ENCODE assay signal across 7 cellular contexts in the genomic region with DNA sequence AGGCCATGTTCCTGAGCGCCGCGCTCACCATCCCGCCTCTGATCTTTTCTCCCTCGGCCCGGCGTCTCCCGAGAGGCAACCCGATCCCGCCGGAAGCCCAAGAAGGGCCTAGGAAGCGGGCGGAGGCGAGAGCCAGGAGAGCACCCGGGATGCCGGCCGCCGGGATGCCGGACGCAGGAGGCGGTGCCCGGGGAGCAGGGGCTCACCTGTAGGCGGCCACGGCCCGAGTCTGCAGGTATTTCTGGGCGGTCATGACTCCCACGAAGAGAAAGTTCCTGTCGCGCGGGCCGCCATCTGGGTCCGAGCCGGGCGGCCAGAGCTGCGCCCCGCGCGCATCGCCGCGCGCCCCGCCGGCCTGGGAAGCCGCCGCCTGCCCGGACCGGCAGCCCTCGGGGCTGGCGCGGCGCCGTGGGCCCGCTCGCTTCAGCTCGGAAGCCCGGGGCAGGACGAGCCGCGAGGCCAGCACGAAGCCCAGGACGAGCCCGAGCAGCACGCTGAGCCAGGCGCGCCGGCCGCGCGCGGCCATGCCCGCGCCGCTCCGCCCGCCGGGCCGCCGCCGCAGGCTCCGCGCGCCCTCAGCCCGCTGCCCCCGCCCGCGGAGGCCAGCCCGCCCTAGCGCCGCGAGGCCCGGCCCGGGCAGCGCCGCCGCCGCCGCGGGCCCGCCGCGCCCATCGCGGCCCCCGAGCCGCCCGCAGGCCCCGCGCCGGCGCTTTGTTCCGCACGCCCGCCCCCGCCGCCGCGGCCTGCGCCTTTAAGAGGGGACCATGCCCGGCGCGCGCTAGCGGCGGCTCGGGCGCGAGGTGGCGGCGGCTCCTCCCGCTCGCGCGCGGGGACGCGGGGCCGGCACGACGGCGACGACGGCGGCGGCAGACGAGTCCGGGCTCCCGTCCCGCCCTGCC. TPM values are rescaled to one million over a fixed set of nuclear protein-coding genes. Genes with fewer than 3 reads are reported as not detected.
A peak's percentile ranks its signal among the peaks of the same experiment; 100 is the strongest.
DNase-seq lines count a peak whose midpoint lies in the region; ATAC-seq and TF ChIP-seq lines count a peak whose summit lies in the region.

No MANE protein-coding gene starts in this region.

- H3K4me3 Mint-ChIP-seq in activated CD4-positive, alpha-beta T cell treated with anti-CD3 and anti-CD28 coated beads, Interleukin-2, amount 10 ng/mL, durations not matched to agents 7 days and 5 days: peak overlapping the region; percentile 89
- peak overlapping the region; percentile 96 for H3K4me3 Mint-ChIP-seq in endothelial cell (ENCODE audit: unreplicated experiment)

- no peaks in the 10 kb centered on the region for H3K9me3 ChIP-seq in IMR-90 (ENCODE audit: control insufficient read depth, insufficient read depth, low read length)

- TF ChIP-seq POLR2A in IMR-90 (IDR thresholded peaks at IDR 0.05; ENCODE audit: low read depth, low read length): no peak; the same call in none of the 2 replicates

- peak overlapping the region; percentile 39 for H2AK9ac ChIP-seq in IMR-90 (replicated peaks; ENCODE audit: low read depth, low read length, poor library complexity)

- H3K18ac ChIP-seq in IMR-90 (ENCODE audit: low read depth, low read length): peak overlapping the region; percentile 66

- peaks cover 21% of the 10 kb centered on the region for H3K4me1 ChIP-seq in IMR-90 (ENCODE audit: control insufficient read depth, insufficient read depth, low read length)

- peaks cover 12% of the 10 kb centered on the region for H3K36me3 ChIP-seq in IMR-90 (ENCODE audit: control insufficient read depth, insufficient read depth, low read length)

- in situ Hi-C loops in IMR-90 (cut with MboI; ENCODE audit: low sequenced_read_pairs): loop anchor here (25.0 kb wide), 2 partner anchors 339 to 539 kb away; a partner anchor contains a TSS

- peak overlapping the region; percentile 42; the same call in 1 of the 2 replicates for H4K5ac ChIP-seq in IMR-90 (ENCODE audit: low read depth, low read length)

- no peaks in the 10 kb centered on the region for H3K27me3 ChIP-seq in IMR-90 (ENCODE audit: control insufficient read depth, insufficient read depth, low read length)

- H2BK120ac ChIP-seq in IMR-90 (ENCODE audit: low read depth, low read length): 0 out of 2 replicates have a peak overlapping the region, but pooled peaks have one; percentile 13

- peak overlapping the region; percentile 90 for H3K27ac ChIP-seq in IMR-90 (ENCODE audit: insufficient read depth, low read length)

- peak overlapping the region; percentile 40; the same call in 1 of the 2 replicates for H2AK5ac ChIP-seq in IMR-90 (ENCODE audit: low read depth, low read length)

- POLR2A ChIA-PET in IMR-90 (lab: Charles Lee; ENCODE audit: unreplicated experiment): interaction anchor here (0.6 to 1.2 kb wide), 2 partner anchors 50 to 390 kb away, joined by 3 to 9 read pairs; no protein-coding TSS in a partner anchor
- POLR2A ChIA-PET in activated CD4-positive, alpha-beta T cell treated with anti-CD3 and anti-CD28 coated beads, Interleukin-2, amount 10 ng/mL, durations not matched to agents 7 days and 5 days (lab: Charles Lee): interaction anchor here (1.0 kb wide), 1 partner anchor 139 kb away, joined by 3 read pairs; no protein-coding TSS in a partner anchor
- POLR2A ChIA-PET in GM10248 (lab: Yijun Ruan, JAX): interaction anchor here (0.6 to 1.2 kb wide), 4 partner anchors 10 to 59 kb away, joined by 3 to 6 read pairs (median 4); no protein-coding TSS in a partner anchor

- peak; percentile 58 for DNase-seq in GM10266 (ENCODE audit: extremely low spot score)
- DNase-seq in IMR-90: no peak
- no peak for DNase-seq in activated CD4-positive, alpha-beta T cell treated with anti-CD3 and anti-CD28 coated beads, Interleukin-2, amount 10 ng/mL, durations not matched to agents 7 days and 5 days
- DNase-seq in endothelial cell (ENCODE audit: low spot score): peak; percentile 44
- peak; percentile 62 for DNase-seq in myocyte (ENCODE audit: low read depth)
- no peak for DNase-seq in GM10248 (ENCODE audit: extremely low spot score)

- peaks cover 9% of the 10 kb centered on the region; the same call in 1 of the 2 replicates for H3K9me1 ChIP-seq in IMR-90 (ENCODE audit: insufficient read depth, low read length)

- H3K9me3 Mint-ChIP-seq in activated CD4-positive, alpha-beta T cell treated with anti-CD3 and anti-CD28 coated beads, Interleukin-2, amount 10 ng/mL, durations not matched to agents 7 days and 5 days: no peaks in the 10 kb centered on the region
- no peaks in the 10 kb centered on the region for H3K9me3 Mint-ChIP-seq in endothelial cell (ENCODE audit: unreplicated experiment)

- peak overlapping the region; percentile 77 for H3K4ac ChIP-seq in IMR-90 (ENCODE audit: low read depth, low read length)

- H3K14ac ChIP-seq in IMR-90 (replicated peaks; ENCODE audit: low read depth, low read length): peak overlapping the region; percentile 69

- CTCF ChIA-PET in IMR-90 (lab: Yijun Ruan, JAX) (interaction anchor here (1.0 to 1.5 kb wide), 4 partner anchors 36 to 140 kb away, joined by 3 to 4 read pairs (median 4); no protein-coding TSS in a partner anchor), GM10248 (lab: Yijun Ruan, JAX) (interaction anchor here (0.6 to 2.5 kb wide), 13 partner anchors 8 to 244 kb away, joined by 3 to 7 read pairs (median 3); no protein-coding TSS in a partner anchor)
- CTCF ChIA-PET in activated CD4-positive, alpha-beta T cell treated with anti-CD3 and anti-CD28 coated beads, Interleukin-2, amount 10 ng/mL, durations not matched to agents 7 days and 5 days (lab: Charles Lee): interaction anchor here (0.5 to 2.2 kb wide), 12 partner anchors 8 to 243 kb away, joined by 3 to 10 read pairs (median 4); no protein-coding TSS in a partner anchor

- H3K27me3 Mint-ChIP-seq in activated CD4-positive, alpha-beta T cell treated with anti-CD3 and anti-CD28 coated beads, Interleukin-2, amount 10 ng/mL, durations not matched to agents 7 days and 5 days: no peaks in the 10 kb centered on the region
- peaks cover 19% of the 10 kb centered on the region for H3K27me3 Mint-ChIP-seq in endothelial cell (ENCODE audit: unreplicated experiment)

- peak overlapping the region in 1 of 2 experiments; percentile 48; a peak in 1 of 4 replicates for H4K8ac ChIP-seq in IMR-90 (ENCODE audit: low read depth in 2 of 2, low read length in 2 of 2)

- H4K20me1 ChIP-seq in IMR-90 (ENCODE audit: insufficient read depth, low read length): peaks cover 47% of the 10 kb centered on the region

- H4K91ac ChIP-seq in IMR-90 (ENCODE audit: insufficient read depth, low read depth, low read length): peak overlapping the region; percentile 11; the same call in 1 of the 2 replicates

- intact Hi-C loops in IMR-90 (cut with micrococcal nuclease): loop anchor here (1.0 to 2.0 kb wide), 4 partner anchors 45 to 128 kb away; no protein-coding TSS in a partner anchor

- dilution Hi-C loops in IMR-90 (cut with HindIII; ENCODE audit: low sequenced_read_pairs, unreplicated experiment): no loop called here

- TF ChIP-seq CTCF in GM10266 (IDR thresholded peaks at IDR 0.05; ENCODE audit: control insufficient read depth, insufficient read depth, low read depth, missing control alignments) (no peak), IMR-90 (conservative IDR thresholded peaks at IDR 0.05; ENCODE audit: low read depth, low read length) (no peak), endothelial cell (IDR thresholded peaks at IDR 0.05; ENCODE audit: unreplicated experiment) (no peak), GM10248 (IDR thresholded peaks at IDR 0.05; ENCODE audit: control extremely low read depth, extremely low read depth, low read depth, missing control alignments) (no peak)

- peak overlapping the region; percentile 94 for H2BK5ac ChIP-seq in IMR-90 (ENCODE audit: low read depth, low read length, poor library complexity, severe bottlenecking)

- BruUV-seq in IMR-90 (replicated peaks; lab: Mats Ljungman, UMichigan): no TSS peak

- H3K9ac ChIP-seq in IMR-90 (ENCODE audit: low read depth, low read length): peak overlapping the region; percentile 94

- H3K36me3 Mint-ChIP-seq in activated CD4-positive, alpha-beta T cell treated with anti-CD3 and anti-CD28 coated beads, Interleukin-2, amount 10 ng/mL, durations not matched to agents 7 days and 5 days (ENCODE audit: low read depth): peaks cover 22% of the 10 kb centered on the region
- no peaks in the 10 kb centered on the region for H3K36me3 Mint-ChIP-seq in endothelial cell (ENCODE audit: low read depth, unreplicated experiment)

- WGBS in IMR-90 (ENCODE audit: extremely low coverage in 2 of 2, insufficient read length in 1 of 2), 2 experiments: 0% methylated on average over 113 of the region's 149 CpGs; no CpG with 5 or more reads in 1 of the 2 experiments

- H3K23ac ChIP-seq in IMR-90 (ENCODE audit: low read depth, low read length): peak overlapping the region; percentile 95

- H3K4me2 ChIP-seq in IMR-90 (ENCODE audit: low read depth, low read length): peak overlapping the region; percentile 100

- peak overlapping the region; percentile 79 for H3K56ac ChIP-seq in IMR-90 (ENCODE audit: extremely low read depth, insufficient read depth, low read length)

- H3K4me1 Mint-ChIP-seq in activated CD4-positive, alpha-beta T cell treated with anti-CD3 and anti-CD28 coated beads, Interleukin-2, amount 10 ng/mL, durations not matched to agents 7 days and 5 days: peaks cover 75% of the 10 kb centered on the region
- H3K4me1 Mint-ChIP-seq in endothelial cell (ENCODE audit: unreplicated experiment): peaks cover 11% of the 10 kb centered on the region

- H2BK15ac ChIP-seq in IMR-90 (ENCODE audit: low read depth, low read length): no peak overlapping the region

- peak overlapping the region; percentile 91 for H3K27ac Mint-ChIP-seq in activated CD4-positive, alpha-beta T cell treated with anti-CD3 and anti-CD28 coated beads, Interleukin-2, amount 10 ng/mL, durations not matched to agents 7 days and 5 days
- H3K27ac Mint-ChIP-seq in endothelial cell (ENCODE audit: unreplicated experiment): peak overlapping the region; percentile 82

- H2AFZ ChIP-seq in IMR-90 (replicated peaks; ENCODE audit: low read length, poor library complexity): peak overlapping the region; percentile 93

- peak overlapping the region; percentile 100 for H3K4me3 ChIP-seq in IMR-90 (ENCODE audit: insufficient read depth, low read depth, low read length)

- no peak for TF ChIP-seq RAD21 in IMR-90 (IDR thresholded peaks at IDR 0.05; ENCODE audit: low read length)

- H2BK20ac ChIP-seq in IMR-90 (ENCODE audit: low read depth, low read length): no peak overlapping the region

- ATAC-seq in GM21619 (IDR thresholded peaks at IDR 0.05; ENCODE audit: unreplicated experiment) (peak; percentile 26), IMR-90 (ENCODE audit: low read depth) (peak; percentile 31)

- H3K79me1 ChIP-seq in IMR-90 (ENCODE audit: low read depth in 1 of 2, low read length in 2 of 2): peaks cover 0 to 40% of the 10 kb centered on the region in 2 experiments; a peak in 2 of 4 replicates

RNA-seq across cellular contexts. Expression of a gene that starts 0.7 kb away (rescaled TPM):
- 53.2 and 55.3 TPM in 2 replicates for total RNA-seq in IMR-90 (2012; rRNA removed)
- polyA plus RNA-seq in IMR-90 (2012; rRNA removed): 40.5 and 40.9 TPM in 2 replicates
- 12.6 and 25.0 TPM in 2 replicates for polyA plus RNA-seq in IMR-90 (2012; cell fraction: cytosol; rRNA removed)
- 7.3 and 45.0 TPM in 2 replicates for polyA plus RNA-seq in IMR-90 (2012; cell fraction: nucleus; rRNA removed; ENCODE audit: low replicate concordance)
- total RNA-seq in activated CD4-positive, alpha-beta T cell treated with anti-CD3 and anti-CD28 coated beads, Interleukin-2, amount 10 ng/mL, durations not matched to agents 7 days and 5 days: 10 to 100 TPM; 32.5 to 39.6 TPM
- total RNA-seq in endothelial cell (ENCODE audit: unreplicated experiment): 27.6 TPM
- 14.1 and 15.2 TPM in 2 replicates for total RNA-seq in myocyte
- polyA plus RNA-seq in myocyte (2012): 12.4 TPM

RNA-seq across cellular contexts. Expression of a gene that starts 26.1 kb away (rescaled TPM):
- 39.8 and 67.5 TPM in 2 replicates for total RNA-seq in IMR-90 (2012; rRNA removed)
- polyA plus RNA-seq in IMR-90 (2012; rRNA removed): 73.9 and 77.1 TPM in 2 replicates
- 61.9 and 89.3 TPM in 2 replicates for polyA plus RNA-seq in IMR-90 (2012; cell fraction: cytosol; rRNA removed)
- 72.4 and 84.7 TPM in 2 replicates for polyA plus RNA-seq in IMR-90 (2012; cell fraction: nucleus; rRNA removed; ENCODE audit: low replicate concordance)
- 10 to 100 TPM; 29.1 to 29.7 TPM for total RNA-seq in activated CD4-positive, alpha-beta T cell treated with anti-CD3 and anti-CD28 coated beads, Interleukin-2, amount 10 ng/mL, durations not matched to agents 7 days and 5 days
- total RNA-seq in endothelial cell (ENCODE audit: unreplicated experiment): 48.9 TPM
- total RNA-seq in myocyte: 65.6 and 68.0 TPM in 2 replicates
- polyA plus RNA-seq in myocyte (2012): 77.0 TPM

RNA-seq across cellular contexts. Expression of a gene that starts 43.9 kb away (rescaled TPM):
- total RNA-seq in IMR-90 (2012; rRNA removed) (37.1 and 47.5 TPM in 2 replicates), endothelial cell (ENCODE audit: unreplicated experiment) (62.2 TPM), myocyte (15.4 and 19.6 TPM in 2 replicates)
- 75.8 and 79.9 TPM in 2 replicates for polyA plus RNA-seq in IMR-90 (2012; rRNA removed)
- 32.8 and 36.8 TPM in 2 replicates for polyA plus RNA-seq in IMR-90 (2012; cell fraction: cytosol; rRNA removed)
- 24.2 and 105 TPM in 2 replicates for polyA plus RNA-seq in IMR-90 (2012; cell fraction: nucleus; rRNA removed; ENCODE audit: low replicate concordance)
- total RNA-seq in activated CD4-positive, alpha-beta T cell treated with anti-CD3 and anti-CD28 coated beads, Interleukin-2, amount 10 ng/mL, durations not matched to agents 7 days and 5 days: 100 to 1,000 TPM in 1 of 2 experiments, 10 to 100 TPM in 1; 92.8 to 109 TPM
- polyA plus RNA-seq in myocyte (2012): 27.5 TPM

Comparison
In these comparisons a context has a peak if more than half of its experiments do, and no peak if none do; other contexts are left out.
1. DNase-seq: peak in GM10266 (single experiment), endothelial cell (single experiment) and myocyte (single experiment); none in IMR-90 (single experiment), activated CD4-positive, alpha-beta T cell treated with anti-CD3 and anti-CD28 coated beads, Interleukin-2, amount 10 ng/mL, durations not matched to agents 7 days and 5 days (single experiment) and GM10248 (single experiment).